ENCODE assay signal across 11 cellular contexts in genomic region chr1:65688215-65688566, GRCh38.
"Had no signal": no experiment of that assay in that cellular context is flagged by ENCODE, and none has a peak within 500 bp of the region (broad histone marks: within the 10 kb centered on the region; RNA-seq: fewer than 3 reads in every experiment).

No MANE protein-coding gene starts in this region.

- H3K9me3 Mint-ChIP-seq: activated CD8-positive, alpha-beta T cell treated with anti-CD3 and anti-CD28 coated beads for 36 hours; activated T-helper 1 cell treated with anti-CD3 and anti-CD28 coated beads, Interleukin-12 subunit alpha, Interleukin-12 subunit beta, Interleukin-2, Interleukin-4 antibody, amounts not matched to agents 30 ng/mL and 10 ng/mL and 1 ng/mL, durations not matched to agents 14 hours and 24 hours and 36 hours; natural killer cell had no signal

- H3K36me3 ChIP-seq: adrenal gland, lower lobe of right lung, WERI-Rb-1 had no signal

- H3K27me3 ChIP-seq: adrenal gland, body of pancreas, testis had no signal

- H3K4me1 Mint-ChIP-seq: natural killer cell had no signal

- H3K4me3 Mint-ChIP-seq: activated CD4-positive, alpha-beta T cell treated with anti-CD3 and anti-CD28 coated beads for 36 hours; activated CD8-positive, alpha-beta T cell treated with anti-CD3 and anti-CD28 coated beads for 36 hours; activated T-helper 1 cell treated with anti-CD3 and anti-CD28 coated beads, Interleukin-12 subunit alpha, Interleukin-12 subunit beta, Interleukin-2, Interleukin-4 antibody, amounts not matched to agents 30 ng/mL and 10 ng/mL and 1 ng/mL, durations not matched to agents 14 hours and 24 hours and 36 hours; endodermal cell; natural killer cell had no signal

- H3K9me3 ChIP-seq: adrenal gland, body of pancreas, lower lobe of right lung, psoas muscle, testis had no signal

- H3K27ac Mint-ChIP-seq: activated CD4-positive, alpha-beta T cell treated with anti-CD3 and anti-CD28 coated beads for 36 hours; activated CD8-positive, alpha-beta T cell treated with anti-CD3 and anti-CD28 coated beads for 36 hours; activated T-helper 1 cell treated with anti-CD3 and anti-CD28 coated beads, Interleukin-12 subunit alpha, Interleukin-12 subunit beta, Interleukin-2, Interleukin-4 antibody, amounts not matched to agents 30 ng/mL and 10 ng/mL and 1 ng/mL, durations not matched to agents 14 hours and 24 hours and 36 hours; endodermal cell; natural killer cell had no signal

- H3K4me3 ChIP-seq: adrenal gland, body of pancreas, lower lobe of right lung, psoas muscle, testis had no signal

- H3K36me3 Mint-ChIP-seq: natural killer cell had no signal

- H3K27ac ChIP-seq: body of pancreas, lower lobe of right lung, psoas muscle, testis, WERI-Rb-1 had no signal
